Comparison of ENCODE assay signal across 32 cellular contexts in genomic region chr7:107782374-107782773, GRCh38. TPM values are rescaled to one million over a fixed set of nuclear protein-coding genes. Genes with fewer than 3 reads are reported as not detected.
"Had no signal": no experiment of that assay in that cellular context is flagged by ENCODE, and none has a peak within 500 bp of the region (broad histone marks: within the 10 kb centered on the region; RNA-seq: fewer than 3 reads in every experiment).

No MANE protein-coding gene starts in this region.

- H3K36me3 Mint-ChIP-seq: activated naive CD4-positive, alpha-beta T cell treated with anti-CD3 and anti-CD28 coated beads, Interleukin-2, amount 50 U/mL, for 72 hours had no signal

- H3K27me3 ChIP-seq: esophagus muscularis mucosa, gastroesophageal sphincter had no signal

- H3K27ac ChIP-seq: esophagus muscularis mucosa, foreskin keratinocyte, gastroesophageal sphincter, WERI-Rb-1 had no signal

- FAIRE-seq: astrocyte, colon had no signal

- H3K4me1 Mint-ChIP-seq: activated B cell treated with CpG ODN at 0.5 μM for 24 hours had no signal

- H3K9me3 ChIP-seq: esophagus muscularis mucosa, gastroesophageal sphincter had no signal

- H3K4me1 ChIP-seq: foreskin keratinocyte had no signal

- H3K4me3 ChIP-seq: esophagus muscularis mucosa, gastroesophageal sphincter had no signal

- H3K4me3 Mint-ChIP-seq: activated B cell treated with CpG ODN at 0.5 μM for 24 hours; activated CD8-positive, alpha-beta T cell treated with anti-CD3 and anti-CD28 coated beads for 36 hours; activated naive CD4-positive, alpha-beta T cell treated with anti-CD3 and anti-CD28 coated beads for 36 hours; activated T-cell treated with anti-CD3 and anti-CD28 coated beads, Interleukin-2, amount 50 U/mL, for 4 hours; effector memory CD8-positive, alpha-beta T cell; T-helper 17 cell; T-helper 2 cell treated with Interferon-gamma antibody and Interleukin-4, amounts not matched to agents 5 μg/mL and 100 μg/mL, for 36 hours had no signal

- DNase-seq: activated B cell treated with CpG ODN at 0.5 μM for 24 hours; activated CD4-positive, alpha-beta T cell treated with anti-CD3 and anti-CD28 coated beads for 48 hours; activated CD4-positive, alpha-beta T cell treated with anti-CD3 and anti-CD28 coated beads, Interleukin-2, amount 50 U/mL, for 1 hour; activated CD4-positive, alpha-beta T cell treated with anti-CD3 and anti-CD28 coated beads, Interleukin-2, amount 50 U/mL, for 48 hours; activated CD8-positive, alpha-beta memory T cell treated with anti-CD3 and anti-CD28 coated beads for 24 hours; activated CD8-positive, alpha-beta T cell treated with anti-CD3 and anti-CD28 coated beads for 36 hours; activated effector memory CD4-positive, alpha-beta T cell treated with anti-CD3 and anti-CD28 coated beads, Interleukin-2, amount 50 U/mL, for 16 hours; activated naive CD4-positive, alpha-beta T cell treated with anti-CD3 and anti-CD28 coated beads for 36 hours; activated T-cell treated with anti-CD3 and anti-CD28 coated beads, Interleukin-2, amount 50 U/mL, for 4 hours; amniotic stem cell; anterior cingulate cortex; caudate nucleus; cortex of kidney; dermis blood vessel endothelial cell; effector CD4-positive, alpha-beta T cell; effector memory CD8-positive, alpha-beta T cell; erythroblast; foreskin keratinocyte; T-helper 1 cell; T-helper 17 cell; T1000; WERI-Rb-1 had no signal

- H3K27ac Mint-ChIP-seq: activated B cell treated with CpG ODN at 0.5 μM for 24 hours; activated CD8-positive, alpha-beta T cell treated with anti-CD3 and anti-CD28 coated beads for 36 hours; activated naive CD4-positive, alpha-beta T cell treated with anti-CD3 and anti-CD28 coated beads for 36 hours; activated naive CD4-positive, alpha-beta T cell treated with anti-CD3 and anti-CD28 coated beads, Interleukin-2, amount 50 U/mL, for 72 hours; activated T-helper 2 cell treated with anti-CD3 and anti-CD28 coated beads, Interferon-gamma antibody, Interleukin-2, Interleukin-4, amounts not matched to agents 10 μg/mL and 5 μg/mL and 100 μg/mL, durations not matched to agents 14 hours and 24 hours and 36 hours; effector memory CD8-positive, alpha-beta T cell; T-helper 17 cell; T-helper 2 cell treated with Interferon-gamma antibody and Interleukin-4, amounts not matched to agents 5 μg/mL and 100 μg/mL, for 36 hours had no signal

- H3K9me3 Mint-ChIP-seq: activated B cell treated with CpG ODN at 0.5 μM for 24 hours; activated CD8-positive, alpha-beta T cell treated with anti-CD3 and anti-CD28 coated beads for 36 hours; activated naive CD4-positive, alpha-beta T cell treated with anti-CD3 and anti-CD28 coated beads for 36 hours; activated naive CD4-positive, alpha-beta T cell treated with anti-CD3 and anti-CD28 coated beads, Interleukin-2, amount 50 U/mL, for 72 hours; activated T-cell treated with anti-CD3 and anti-CD28 coated beads, Interleukin-2, amount 50 U/mL, for 4 hours; activated T-helper 2 cell treated with anti-CD3 and anti-CD28 coated beads, Interferon-gamma antibody, Interleukin-2, Interleukin-4, amounts not matched to agents 10 μg/mL and 5 μg/mL and 100 μg/mL, durations not matched to agents 14 hours and 24 hours and 36 hours; effector memory CD8-positive, alpha-beta T cell; T-helper 2 cell treated with Interferon-gamma antibody and Interleukin-4, amounts not matched to agents 5 μg/mL and 100 μg/mL, for 36 hours had no signal

- H3K27me3 Mint-ChIP-seq: activated CD8-positive, alpha-beta T cell treated with anti-CD3 and anti-CD28 coated beads for 36 hours; T-helper 17 cell had no signal

- H3K36me3 ChIP-seq: esophagus muscularis mucosa, gastroesophageal sphincter, WERI-Rb-1 had no signal

- ATAC-seq: activated CD4-positive, CD25-positive, alpha-beta regulatory T cell treated with anti-CD3 and anti-CD28 coated beads, Interleukin-2, amount 50 U/mL, for 24 hours; activated CD8-positive, alpha-beta T cell treated with anti-CD3 and anti-CD28 coated beads for 36 hours; activated naive CD4-positive, alpha-beta T cell treated with anti-CD3 and anti-CD28 coated beads, Interleukin-2, amount 50 U/mL, for 72 hours; activated T-cell treated with anti-CD3 and anti-CD28 coated beads, Interleukin-2, amount 50 U/mL, for 4 hours; effector memory CD8-positive, alpha-beta T cell; foreskin keratinocyte; gastroesophageal sphincter; T-helper 17 cell had no signal

RNA-seq across cellular contexts. Expression of gene SLC26A3, which starts 20.6 kb away (rescaled TPM):
- total RNA-seq: activated B cell treated with CpG ODN at 0.5 μM for 24 hours; activated CD8-positive, alpha-beta T cell treated with anti-CD3 and anti-CD28 coated beads for 36 hours; activated naive CD4-positive, alpha-beta T cell treated with anti-CD3 and anti-CD28 coated beads for 36 hours; activated naive CD4-positive, alpha-beta T cell treated with anti-CD3 and anti-CD28 coated beads, Interleukin-2, amount 50 U/mL, for 72 hours; activated T-helper 2 cell treated with anti-CD3 and anti-CD28 coated beads, Interferon-gamma antibody, Interleukin-2, Interleukin-4, amounts not matched to agents 10 μg/mL and 5 μg/mL and 100 μg/mL, durations not matched to agents 14 hours and 24 hours and 36 hours; astrocyte; chondrocyte; dermis blood vessel endothelial cell; foreskin keratinocyte; glomerular endothelial cell; T-helper 17 cell had no signal
- polyA plus RNA-seq: foreskin keratinocyte had no signal
